8 cellular contexts compared by ENCODE assay signal in genomic region chr22:41091139-41092022, GRCh38. TPM values are rescaled to one million over a fixed set of nuclear protein-coding genes. Genes with fewer than 3 reads are reported as not detected.
DNase-seq lines count a peak whose midpoint lies in the region; ATAC-seq and TF ChIP-seq lines count a peak whose summit lies in the region.

No MANE protein-coding gene starts in this region.

- H3K4me3 Mint-ChIP-seq in activated T-cell treated with anti-CD3 and anti-CD28 coated beads, Interleukin-2, amount 50 U/mL, for 72 hours = peak overlapping the region; percentile 93 to 99

- H3K27ac ChIP-seq in KMS-11 = peak overlapping the region; percentile 98
- peak overlapping the region; percentile 96 for H3K27ac ChIP-seq in Panc1 (ENCODE audit: low read length)
- H3K27ac ChIP-seq in muscle layer of colon (ENCODE audit: low read depth, low read length) = peak overlapping the region; percentile 98

- POLR2A ChIA-PET in Panc1 (lab: Charles Lee) = no interaction called here

- peak; percentile 58 for ATAC-seq in GM21737 (IDR thresholded peaks at IDR 0.05; ENCODE audit: unreplicated experiment)
- ATAC-seq in Panc1 = peak; percentile 93
- ATAC-seq in activated T-cell treated with anti-CD3 and anti-CD28 coated beads, Interleukin-2, amount 50 U/mL, for 72 hours (replicated peaks in 1 of 2) = peak; percentile 90
- ATAC-seq in esophagus mucosa = peak; percentile 99

- peaks cover 12 to 13% of the 10 kb centered on the region in 2 donors for H3K36me3 Mint-ChIP-seq in activated T-cell treated with anti-CD3 and anti-CD28 coated beads, Interleukin-2, amount 50 U/mL, for 72 hours (ENCODE audit: insufficient read depth in 2 of 2)

- peaks cover 21% of the 10 kb centered on the region for H3K4me1 ChIP-seq in KMS-11 (ENCODE audit: low read depth, poor library complexity, severe bottlenecking)
- H3K4me1 ChIP-seq in Panc1 (ENCODE audit: control insufficient read depth, insufficient read depth, low read length) = peaks cover 12% of the 10 kb centered on the region; the same call in 1 of the 2 replicates
- H3K4me1 ChIP-seq in muscle layer of colon (ENCODE audit: insufficient read depth, low read length) = peaks cover 27% of the 10 kb centered on the region

- H3K79me2 ChIP-seq in KMS-11 (ENCODE audit: insufficient read depth, low read depth) = peaks cover 39% of the 10 kb centered on the region

- BruUV-seq in Panc1 (replicated peaks; lab: Mats Ljungman, UMichigan) = no TSS peak

- H3K4me1 Mint-ChIP-seq in activated T-cell treated with anti-CD3 and anti-CD28 coated beads, Interleukin-2, amount 50 U/mL, for 72 hours (ENCODE audit: low read depth) = peaks cover 26% of the 10 kb centered on the region

- no peaks in the 10 kb centered on the region for H3K27me3 Mint-ChIP-seq in activated T-cell treated with anti-CD3 and anti-CD28 coated beads, Interleukin-2, amount 50 U/mL, for 72 hours (ENCODE audit: low read depth)

- peak overlapping the region; percentile 72 for H3K4me2 ChIP-seq in KMS-11

- intact Hi-C loops in Panc1 (cut with micrococcal nuclease; ENCODE audit: unreplicated experiment) = loop anchor here (10.0 kb wide), 1 partner anchor 137 kb away; the partner anchor contains the start of gene RBX1

- H3K27me3 ChIP-seq in KMS-11 (ENCODE audit: insufficient read depth, low read depth) = no peaks in the 10 kb centered on the region
- H3K27me3 ChIP-seq in Panc1 (ENCODE audit: control insufficient read depth, insufficient read depth, low read length) = no peaks in the 10 kb centered on the region
- no peaks in the 10 kb centered on the region for H3K27me3 ChIP-seq in muscle layer of colon (ENCODE audit: control insufficient read depth in 1 of 2, insufficient read depth in 2 of 2, low read length in 2 of 2)

- CTCF ChIA-PET in Panc1 (lab: Charles Lee) = no interaction called here

- H3K9ac ChIP-seq in KMS-11 (peak overlapping the region; percentile 98), muscle layer of colon (ENCODE audit: low read length) (peak overlapping the region; percentile 82)

- H3K27ac Mint-ChIP-seq in activated T-cell treated with anti-CD3 and anti-CD28 coated beads, Interleukin-2, amount 50 U/mL, for 72 hours = peak overlapping the region; percentile 97

- peaks cover 0 to 2% of the 10 kb centered on the region in 2 donors for H3K9me3 Mint-ChIP-seq in activated T-cell treated with anti-CD3 and anti-CD28 coated beads, Interleukin-2, amount 50 U/mL, for 72 hours

- TF ChIP-seq CTCF in KMS-11 (conservative IDR thresholded peaks at IDR 0.05; ENCODE audit: low read depth, low read length) (no peak), Panc1 (IDR thresholded peaks at IDR 0.05) (no peak)

- peak overlapping the region; percentile 93 for H2AFZ ChIP-seq in KMS-11 (ENCODE audit: low read depth)

- H3K4me3 ChIP-seq in KMS-11 (IDR thresholded peaks at IDR 0.05; ENCODE audit: insufficient read depth, low read depth, low read length) (no peak overlapping the region), Panc1 (ENCODE audit: low read depth in 2 of 2, low read length in 2 of 2) (peak overlapping the region; percentile 81 to 85), muscle layer of colon (ENCODE audit: low read depth in 1 of 2, low read length in 2 of 2) (peak overlapping the region; percentile 87 to 93)

- peaks cover 20% of the 10 kb centered on the region for H4K20me1 ChIP-seq in KMS-11 (ENCODE audit: insufficient read depth)

- no peaks in the 10 kb centered on the region for H3K9me3 ChIP-seq in Panc1 (ENCODE audit: control insufficient read depth, insufficient read depth, low read depth, low read length)
- H3K9me3 ChIP-seq in muscle layer of colon (ENCODE audit: low read length) = no peaks in the 10 kb centered on the region

- no peaks in the 10 kb centered on the region for H3K36me3 ChIP-seq in KMS-11 (ENCODE audit: insufficient read depth)
- peaks cover 7% of the 10 kb centered on the region for H3K36me3 ChIP-seq in Panc1 (ENCODE audit: control insufficient read depth, insufficient read depth, low read length)
- no peaks in the 10 kb centered on the region for H3K36me3 ChIP-seq in muscle layer of colon (ENCODE audit: insufficient read depth, low read length)

- in situ Hi-C loops in Panc1 (cut with HindIII; ENCODE audit: low pct_unique_long_range_greater_than_20kb, low sequenced_read_pairs) = no loop called here

- DNase-seq in DMS53 treated with DMSO at 0.1 percent for 48 hours (lab: John Stamatoyannopoulos, UW; ENCODE audit: unreplicated experiment) (peak; percentile 86), Panc1 (ENCODE audit: low read depth, low spot score) (peak; percentile 86)
- DNase-seq in activated T-cell treated with anti-CD3 and anti-CD28 coated beads, Interleukin-2, amount 50 U/mL, for 72 hours = peak; percentile 99 to 100
- peak; percentile 99 for DNase-seq in stimulated activated CD8-positive, alpha-beta memory T cell treated with anti-CD3 and anti-CD28 coated beads, Interleukin-7, amount 100 ng/mL, for 1 hour (ENCODE audit: low read depth in 2 of 2)

RNA-seq across cellular contexts. Expression of gene EP300, which starts 1.0 kb away (rescaled TPM):
- 46.8 TPM for total RNA-seq in Panc1 (2021; ENCODE audit: unreplicated experiment)
- polyA plus RNA-seq in Panc1 (2012; ENCODE audit: insufficient read length) = 34.5 TPM
- total RNA-seq in activated T-cell treated with anti-CD3 and anti-CD28 coated beads, Interleukin-2, amount 50 U/mL, for 72 hours = 10 to 100 TPM; 58.9 to 65.8 TPM
- total RNA-seq in esophagus mucosa = 40.6 TPM
